ENCODE assay signal across 1 cellular context in genomic region chr19:49216076-49216475, GRCh38.
TF ChIP-seq lines count a peak whose summit lies in the region.

No MANE protein-coding gene starts in this region.

TF ChIP-seq in SK-N-SH treated with all-trans-retinoic acid at 6 μM for 48 hours, 23 proteins besides CTCF, POLR2A, EP300 and RAD21 (continued from another document):
- TF ChIP-seq TCF4 (CRISPR knock-in tag; IDR thresholded peaks at IDR 0.05; ENCODE audit: borderline replicate concordance) (no peak), OSR1 (CRISPR knock-in tag; IDR thresholded peaks at IDR 0.05) (no peak), PATZ1 (CRISPR knock-in tag; IDR thresholded peaks at IDR 0.05; ENCODE audit: borderline replicate concordance) (no peak), CSRNP3 (CRISPR knock-in tag; IDR thresholded peaks at IDR 0.05) (no peak), ZNF70 (CRISPR knock-in tag; IDR thresholded peaks at IDR 0.05) (no peak), ESRRG (CRISPR knock-in tag; IDR thresholded peaks at IDR 0.05) (no peak), ZNF565 (CRISPR knock-in tag; conservative IDR thresholded peaks at IDR 0.05; ENCODE audit: low read depth) (no peak)
